7 cellular contexts compared by ENCODE assay signal in the genomic region with DNA sequence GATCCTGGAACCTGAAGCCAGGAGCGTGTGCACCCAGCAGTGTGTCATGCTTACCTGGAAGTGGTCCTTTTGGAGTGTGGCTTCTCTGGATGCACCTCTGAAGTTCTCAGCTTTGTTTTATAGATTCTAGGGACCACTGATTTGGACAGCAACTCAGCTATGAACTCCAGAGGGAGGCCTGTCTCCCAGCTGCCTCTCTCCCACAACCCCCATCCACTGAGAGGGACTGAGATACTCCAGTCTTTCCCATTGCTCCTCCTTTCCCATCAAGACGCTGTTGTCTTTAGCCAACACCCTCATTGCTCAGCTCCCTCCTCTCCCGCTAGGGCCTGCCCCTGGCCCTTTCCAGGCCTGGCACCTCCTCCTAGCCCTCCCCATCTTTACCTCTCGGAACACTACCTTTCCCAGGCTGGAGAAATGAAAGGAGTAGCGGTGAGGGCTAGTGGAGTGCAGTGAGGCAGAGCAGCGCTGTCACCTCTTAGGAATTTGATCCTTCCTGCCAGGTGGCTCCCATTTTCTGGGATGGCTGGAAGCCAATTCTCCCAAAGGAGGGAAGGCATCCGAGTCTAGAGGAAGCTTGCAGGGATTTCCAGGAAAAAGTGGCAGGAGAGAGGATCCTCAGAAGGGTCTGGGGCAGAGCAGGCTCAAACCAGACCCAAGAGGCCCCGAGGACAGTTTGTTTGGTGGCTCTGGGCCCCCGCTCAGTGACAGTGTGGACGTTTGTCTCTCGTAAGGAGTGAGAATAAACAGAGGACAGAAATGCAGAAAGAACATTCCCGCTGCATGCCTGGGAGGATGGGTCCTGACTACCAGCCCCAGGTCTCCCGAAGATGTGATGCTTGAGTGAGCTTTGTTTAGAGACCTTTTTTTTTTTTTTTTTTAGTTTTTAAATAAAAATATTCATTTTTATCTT. TPM values are rescaled to one million over a fixed set of nuclear protein-coding genes. Genes with fewer than 3 reads are reported as not detected.
DNase-seq lines count a peak whose midpoint lies in the region; ATAC-seq and TF ChIP-seq lines count a peak whose summit lies in the region.

A gene (minus strand): TSS at position 285 of the 913 bp plus-strand sequence. CDS start 1,261 bp downstream, outside the sequence.

- H3K9ac ChIP-seq in Karpas-422 (ENCODE audit: low read length): no peak within 1 kb of the TSS

- peak within 1 kb of the TSS; percentile 49 for H3K4me3 ChIP-seq in H7 (ENCODE audit: insufficient read depth, low read depth, low read length)
- no peak within 1 kb of the TSS for H3K4me3 ChIP-seq in osteoblast (ENCODE audit: insufficient read depth, low read length)
- H3K4me3 ChIP-seq in Karpas-422 (ENCODE audit: low read length): no peak within 1 kb of the TSS

- H3K79me2 ChIP-seq in osteoblast (ENCODE audit: insufficient read depth, low read length) (no peaks in the 10 kb centered on the region), Karpas-422 (ENCODE audit: low read length) (no peaks in the 10 kb centered on the region)

- peak within 1 kb of the TSS; percentile 74 for H3K4me2 ChIP-seq in osteoblast (ENCODE audit: insufficient read depth, low read length)
- H3K4me2 ChIP-seq in Karpas-422 (ENCODE audit: low read depth, low read length, poor library complexity, severe bottlenecking): no peak within 1 kb of the TSS

- H4K20me1 ChIP-seq in osteoblast (ENCODE audit: insufficient read depth, low read length): no peaks in the 10 kb centered on the region
- no peaks in the 10 kb centered on the region for H4K20me1 ChIP-seq in Karpas-422 (ENCODE audit: insufficient read depth, low read depth, low read length)

- no peak within 1 kb of the TSS for H2AFZ ChIP-seq in osteoblast (ENCODE audit: low read length)
- no peak within 1 kb of the TSS for H2AFZ ChIP-seq in Karpas-422 (ENCODE audit: low read length)

- peak; percentile 74 for DNase-seq in H7
- peak; percentile 72 for DNase-seq in NCI-H2107 treated with DMSO at 0.1 percent for 48 hours (lab: John Stamatoyannopoulos, UW; ENCODE audit: unreplicated experiment)
- DNase-seq in cerebellar cortex (ENCODE audit: low spot score): peak; percentile 73
- DNase-seq in osteoblast (ENCODE audit: insufficient read length, low spot score, missing footprints): peak; percentile 71
- DNase-seq in Karpas-422: no peak

- H3K27me3 ChIP-seq in H7 (ENCODE audit: control insufficient read depth, insufficient read depth, low read length) (peaks cover 35% of the 10 kb centered on the region), osteoblast (ENCODE audit: insufficient read depth, low read length) (peaks cover 29% of the 10 kb centered on the region), Karpas-422 (ENCODE audit: low read length) (no peaks in the 10 kb centered on the region)

- peaks cover 8% of the 10 kb centered on the region for H3K4me1 ChIP-seq in osteoblast (ENCODE audit: insufficient read depth, low read length)
- no peaks in the 10 kb centered on the region for H3K4me1 ChIP-seq in Karpas-422 (ENCODE audit: low read length)

- ATAC-seq in GM21786 (IDR thresholded peaks at IDR 0.05; ENCODE audit: unreplicated experiment): no peak
- no peak for ATAC-seq in HG02885 (IDR thresholded peaks at IDR 0.05; ENCODE audit: poor library complexity, unreplicated experiment)

- no peaks in the 10 kb centered on the region for H3K9me2 ChIP-seq in Karpas-422 (replicated peaks; ENCODE audit: insufficient read depth, low read length)

- H3K9me3 ChIP-seq in osteoblast (ENCODE audit: low read depth, low read length) (no peaks in the 10 kb centered on the region), Karpas-422 (ENCODE audit: low read length) (no peaks in the 10 kb centered on the region)

- no peak within 1 kb of the TSS for H3K27ac ChIP-seq in osteoblast (ENCODE audit: low read depth, low read length)
- no peak within 1 kb of the TSS for H3K27ac ChIP-seq in Karpas-422 (ENCODE audit: low read length)

- TF ChIP-seq CTCF in osteoblast (IDR thresholded peaks at IDR 0.05; ENCODE audit: extremely low read depth, low read depth, low read length): no peak

- H3K36me3 ChIP-seq in H7 (replicated peaks; ENCODE audit: control insufficient read depth, insufficient read depth, low read length) (no peaks in the 10 kb centered on the region), osteoblast (ENCODE audit: insufficient read depth, low read length) (no peaks in the 10 kb centered on the region), Karpas-422 (ENCODE audit: insufficient read depth, low read length) (no peaks in the 10 kb centered on the region)

RNA-seq across cellular contexts. Expression of the gene that starts here (rescaled TPM):
- 0.41 and 0.76 TPM in 2 replicates for total RNA-seq in H7 (2014; rRNA removed; shearing (Covaris generic))
- not detected in 2 replicates for total RNA-seq in osteoblast
- not detected in 2 replicates for total RNA-seq in Karpas-422 (2014; rRNA removed; shearing (Covaris generic); ENCODE audit: low replicate concordance)

Comparison
In these comparisons a context has a peak if more than half of its experiments do, and no peak if none do; other contexts are left out.
1. Peak in DNase-seq and H3K4me3 ChIP-seq in H7; RNA of the gene not detected or under 1 TPM.
2. Peak in DNase-seq and H3K4me2 ChIP-seq in osteoblast; RNA of the gene not detected or under 1 TPM.